ENCODE assay signal across 1 cellular context in the genomic region with DNA sequence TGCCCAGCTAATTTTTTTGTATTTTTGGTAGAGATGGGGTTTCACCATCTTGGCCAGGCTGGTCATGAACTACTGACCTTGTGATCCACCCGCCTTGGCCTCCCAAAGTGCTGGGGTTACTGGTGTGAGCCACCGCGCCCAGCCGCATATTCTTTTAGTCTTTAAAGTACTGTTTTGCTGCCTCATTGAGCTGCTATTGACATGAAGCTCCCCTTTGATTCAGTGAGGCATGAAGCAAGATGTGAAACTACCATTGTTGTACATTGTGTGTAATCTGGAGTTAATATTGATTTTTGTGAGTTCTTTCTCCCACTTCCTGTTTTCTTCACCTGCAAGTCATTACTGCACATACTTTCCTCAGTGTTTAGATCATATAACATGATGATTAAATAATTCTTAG.
TF ChIP-seq lines count a peak whose summit lies in the region.

No MANE protein-coding gene starts in this region.

TF ChIP-seq in HepG2, 621 proteins besides CTCF, POLR2A, EP300 and RAD21 (continued from another document and continues in another):
- TF ChIP-seq ZNF431 (CRISPR knock-in tag; IDR thresholded peaks at IDR 0.05; ENCODE audit: borderline replicate concordance, low read depth) (no peak), SMYD3 (CRISPR knock-in tag; IDR thresholded peaks at IDR 0.05) (no peak), RBFOX2 (IDR thresholded peaks at IDR 0.05; ENCODE audit: low read depth, low read length) (no peak), SCMH1 (CRISPR knock-in tag; IDR thresholded peaks at IDR 0.05; ENCODE audit: borderline replicate concordance) (no peak), HNRNPH1 (optimal IDR thresholded peaks at IDR 0.05; ENCODE audit: low read depth, low read length) (no peak), ZNF367 (CRISPR knock-in tag; IDR thresholded peaks at IDR 0.05; ENCODE audit: borderline replicate concordance) (no peak), GATA4 (IDR thresholded peaks at IDR 0.05; ENCODE audit: borderline replicate concordance, low read depth) (peak; percentile 26; the same call in 1 of the 2 replicates), BHLHE40 (IDR thresholded peaks at IDR 0.05; ENCODE audit: low read length) (no peak), TCF7L2 (IDR thresholded peaks at IDR 0.05; ENCODE audit: low read depth, low read length) (no peak), ZNF776 (CRISPR knock-in tag; IDR thresholded peaks at IDR 0.05) (no peak), DNMT1 (CRISPR knock-in tag; IDR thresholded peaks at IDR 0.05) (no peak), MEIS1 (CRISPR knock-in tag; IDR thresholded peaks at IDR 0.05; ENCODE audit: borderline replicate concordance) (no peak), DMAP1 (CRISPR knock-in tag; IDR thresholded peaks at IDR 0.05) (no peak), ZBTB21 (CRISPR knock-in tag; IDR thresholded peaks at IDR 0.05) (no peak), ZNF281 (CRISPR knock-in tag; IDR thresholded peaks at IDR 0.05; ENCODE audit: borderline replicate concordance) (peak; percentile 48; the same call in 1 of the 2 replicates), SP1 (IDR thresholded peaks at IDR 0.05) (no peak), SP1 (CRISPR knock-in tag; IDR thresholded peaks at IDR 0.05) (no peak), HHEX (CRISPR knock-in tag; IDR thresholded peaks at IDR 0.05) (no peak), ZBTB38 (CRISPR knock-in tag; IDR thresholded peaks at IDR 0.05) (peak; percentile 82; the same call in 1 of the 2 replicates), XRCC5 (optimal IDR thresholded peaks at IDR 0.05; ENCODE audit: low read length) (no peak), ZFP36 (IDR thresholded peaks at IDR 0.05; ENCODE audit: borderline replicate concordance, low read depth, low read length, partially characterized antibody) (no peak), ZNF205 (CRISPR knock-in tag; IDR thresholded peaks at IDR 0.05) (no peak; the same call in 1 of the 2 replicates), BORCS8-MEF2B (CRISPR knock-in tag; IDR thresholded peaks at IDR 0.05) (no peak), MBD4 (IDR thresholded peaks at IDR 0.05; ENCODE audit: borderline replicate concordance, low read length) (no peak), ZNF704 (CRISPR knock-in tag; IDR thresholded peaks at IDR 0.05; ENCODE audit: borderline replicate concordance) (no peak), ZNF251 (CRISPR knock-in tag; IDR thresholded peaks at IDR 0.05) (no peak), ZFP82 (CRISPR knock-in tag; IDR thresholded peaks at IDR 0.05; ENCODE audit: borderline replicate concordance) (no peak), REPIN1 (CRISPR knock-in tag; IDR thresholded peaks at IDR 0.05; ENCODE audit: borderline replicate concordance, low read depth) (no peak), TFE3 (CRISPR knock-in tag; IDR thresholded peaks at IDR 0.05) (peak; percentile 32; the same call in 1 of the 2 replicates), HMGA1 (CRISPR knock-in tag; conservative IDR thresholded peaks at IDR 0.05) (no peak), KAT2B (IDR thresholded peaks at IDR 0.05; ENCODE audit: borderline replicate concordance, low read depth, low read length) (peak; percentile 51; the same call in 1 of the 2 replicates), ZZZ3 (CRISPR knock-in tag; IDR thresholded peaks at IDR 0.05; ENCODE audit: borderline replicate concordance) (no peak), FLYWCH1 (CRISPR knock-in tag; IDR thresholded peaks at IDR 0.05) (no peak), ZSCAN22 (CRISPR knock-in tag; IDR thresholded peaks at IDR 0.05) (no peak), ETV6 (CRISPR knock-in tag; conservative IDR thresholded peaks at IDR 0.05) (no peak), ZBTB7A (CRISPR knock-in tag; IDR thresholded peaks at IDR 0.05) (no peak), SMAD3 (CRISPR knock-in tag; IDR thresholded peaks at IDR 0.05) (no peak; the same call in 1 of the 2 replicates), ZNF577 (CRISPR knock-in tag; IDR thresholded peaks at IDR 0.05; ENCODE audit: borderline replicate concordance, low read depth) (no peak), CHCHD3 (CRISPR knock-in tag; IDR thresholded peaks at IDR 0.05) (no peak), FOXM1 (CRISPR knock-in tag; IDR thresholded peaks at IDR 0.05) (no peak), TSC22D2 (CRISPR knock-in tag; IDR thresholded peaks at IDR 0.05; ENCODE audit: borderline replicate concordance) (no peak), CAMTA2 (CRISPR knock-in tag; IDR thresholded peaks at IDR 0.05; ENCODE audit: borderline replicate concordance) (no peak), ZNF460 (CRISPR knock-in tag; IDR thresholded peaks at IDR 0.05; ENCODE audit: borderline replicate concordance) (peak; percentile 99), ZNF180 (CRISPR knock-in tag; IDR thresholded peaks at IDR 0.05; ENCODE audit: borderline replicate concordance, low read depth) (no peak), ZNF564 (CRISPR knock-in tag; IDR thresholded peaks at IDR 0.05) (no peak), ZBTB3 (CRISPR knock-in tag; IDR thresholded peaks at IDR 0.05; ENCODE audit: borderline replicate concordance, low read depth) (no peak), NR2F6 (IDR thresholded peaks at IDR 0.05) (peak; percentile 57; the same call in 1 of the 2 replicates), NR2F6 (CRISPR knock-in tag; IDR thresholded peaks at IDR 0.05) (peak; percentile 84), CBFB (CRISPR knock-in tag; IDR thresholded peaks at IDR 0.05) (no peak), KLF12 (CRISPR knock-in tag; IDR thresholded peaks at IDR 0.05; ENCODE audit: borderline replicate concordance) (no peak), ZNF33A (CRISPR knock-in tag; IDR thresholded peaks at IDR 0.05; ENCODE audit: borderline replicate concordance) (no peak), ZNF816 (CRISPR knock-in tag; IDR thresholded peaks at IDR 0.05; ENCODE audit: borderline replicate concordance) (no peak), MIXL1 (CRISPR knock-in tag; IDR thresholded peaks at IDR 0.05) (no peak; the same call in 1 of the 2 replicates), ZSCAN29 (CRISPR knock-in tag; conservative IDR thresholded peaks at IDR 0.05) (no peak), TERF1 (CRISPR knock-in tag; IDR thresholded peaks at IDR 0.05) (no peak), RXRB (CRISPR knock-in tag; IDR thresholded peaks at IDR 0.05; ENCODE audit: borderline replicate concordance) (peak; percentile 81), JARID2 (CRISPR knock-in tag; IDR thresholded peaks at IDR 0.05; ENCODE audit: insufficient replicate concordance) (no peak)
- TF ChIP-seq, protein P1, sequence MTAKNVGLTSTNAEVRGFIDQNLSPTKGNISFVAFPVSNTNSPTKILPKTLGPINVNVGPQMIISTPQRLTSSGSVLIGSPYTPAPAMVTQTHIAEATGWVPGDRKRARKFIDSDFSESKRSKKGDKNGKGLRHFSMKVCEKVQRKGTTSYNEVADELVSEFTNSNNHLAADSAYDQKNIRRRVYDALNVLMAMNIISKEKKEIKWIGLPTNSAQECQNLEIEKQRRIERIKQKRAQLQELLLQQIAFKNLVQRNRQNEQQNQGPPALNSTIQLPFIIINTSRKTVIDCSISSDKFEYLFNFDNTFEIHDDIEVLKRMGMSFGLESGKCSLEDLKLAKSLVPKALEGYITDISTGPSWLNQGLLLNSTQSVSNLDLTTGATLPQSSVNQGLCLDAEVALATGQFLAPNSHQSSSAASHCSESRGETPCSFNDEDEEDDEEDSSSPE (CRISPR knock-in tag; IDR thresholded peaks at IDR 0.05), result no peak
- TF ChIP-seq, protein P2, sequence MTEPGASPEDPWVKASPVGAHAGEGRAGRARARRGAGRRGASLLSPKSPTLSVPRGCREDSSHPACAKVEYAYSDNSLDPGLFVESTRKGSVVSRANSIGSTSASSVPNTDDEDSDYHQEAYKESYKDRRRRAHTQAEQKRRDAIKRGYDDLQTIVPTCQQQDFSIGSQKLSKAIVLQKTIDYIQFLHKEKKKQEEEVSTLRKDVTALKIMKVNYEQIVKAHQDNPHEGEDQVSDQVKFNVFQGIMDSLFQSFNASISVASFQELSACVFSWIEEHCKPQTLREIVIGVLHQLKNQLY (CRISPR knock-in tag; IDR thresholded peaks at IDR 0.05), result 0 out of 2 replicates have a peak, but pooled peaks have one; percentile 30
- TF ChIP-seq, protein P3, sequence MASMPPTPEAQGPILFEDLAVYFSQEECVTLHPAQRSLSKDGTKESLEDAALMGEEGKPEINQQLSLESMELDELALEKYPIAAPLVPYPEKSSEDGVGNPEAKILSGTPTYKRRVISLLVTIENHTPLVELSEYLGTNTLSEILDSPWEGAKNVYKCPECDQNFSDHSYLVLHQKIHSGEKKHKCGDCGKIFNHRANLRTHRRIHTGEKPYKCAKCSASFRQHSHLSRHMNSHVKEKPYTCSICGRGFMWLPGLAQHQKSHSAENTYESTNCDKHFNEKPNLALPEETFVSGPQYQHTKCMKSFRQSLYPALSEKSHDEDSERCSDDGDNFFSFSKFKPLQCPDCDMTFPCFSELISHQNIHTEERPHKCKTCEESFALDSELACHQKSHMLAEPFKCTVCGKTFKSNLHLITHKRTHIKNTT (CRISPR knock-in tag; IDR thresholded peaks at IDR 0.05), result no peak
- TF ChIP-seq, protein P4, sequence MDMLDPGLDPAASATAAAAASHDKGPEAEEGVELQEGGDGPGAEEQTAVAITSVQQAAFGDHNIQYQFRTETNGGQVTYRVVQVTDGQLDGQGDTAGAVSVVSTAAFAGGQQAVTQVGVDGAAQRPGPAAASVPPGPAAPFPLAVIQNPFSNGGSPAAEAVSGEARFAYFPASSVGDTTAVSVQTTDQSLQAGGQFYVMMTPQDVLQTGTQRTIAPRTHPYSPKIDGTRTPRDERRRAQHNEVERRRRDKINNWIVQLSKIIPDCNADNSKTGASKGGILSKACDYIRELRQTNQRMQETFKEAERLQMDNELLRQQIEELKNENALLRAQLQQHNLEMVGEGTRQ (IDR thresholded peaks at IDR 0.05; ENCODE audit: low read depth, low read length), result no peak
- TF ChIP-seq, protein P4 (CRISPR knock-in tag; IDR thresholded peaks at IDR 0.05; ENCODE audit: borderline replicate concordance), result no peak
- TF ChIP-seq, protein P5, sequence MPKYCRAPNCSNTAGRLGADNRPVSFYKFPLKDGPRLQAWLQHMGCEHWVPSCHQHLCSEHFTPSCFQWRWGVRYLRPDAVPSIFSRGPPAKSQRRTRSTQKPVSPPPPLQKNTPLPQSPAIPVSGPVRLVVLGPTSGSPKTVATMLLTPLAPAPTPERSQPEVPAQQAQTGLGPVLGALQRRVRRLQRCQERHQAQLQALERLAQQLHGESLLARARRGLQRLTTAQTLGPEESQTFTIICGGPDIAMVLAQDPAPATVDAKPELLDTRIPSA (CRISPR knock-in tag; IDR thresholded peaks at IDR 0.05; ENCODE audit: borderline replicate concordance), result no peak
